In genomic region chr19:1590641-1591397, GRCh38 we compare ENCODE assay signal across 8 cellular contexts. TPM values are rescaled to one million over a fixed set of nuclear protein-coding genes. Genes with fewer than 3 reads are reported as not detected.
A peak's percentile ranks its signal among the peaks of the same experiment; 100 is the strongest.
DNase-seq lines count a peak whose midpoint lies in the region; ATAC-seq, FAIRE-seq and TF ChIP-seq lines count a peak whose summit lies in the region.

No MANE protein-coding gene starts in this region.

- peak overlapping the region; percentile 93 for H3K4me3 Mint-ChIP-seq in Caco-2 (ENCODE audit: unreplicated experiment)

- H3K9me3 Mint-ChIP-seq in Caco-2 (ENCODE audit: unreplicated experiment): no peaks in the 10 kb centered on the region

- H3K27me3 ChIP-seq in Caco-2 (replicated peaks; ENCODE audit: control insufficient read depth, insufficient read depth, low read length) (no peaks in the 10 kb centered on the region), esophagus squamous epithelium (no peaks in the 10 kb centered on the region)

- CTCF ChIA-PET in Caco-2 (lab: Charles Lee): interaction anchor here (0.9 to 1.7 kb wide), 3 partner anchors 24 to 119 kb away, joined by 3 to 14 read pairs (median 3); no protein-coding TSS in a partner anchor

- peaks cover 47% of the 10 kb centered on the region for H3K36me3 Mint-ChIP-seq in Caco-2 (ENCODE audit: insufficient read depth, unreplicated experiment)

- intact Hi-C loops in Caco-2 (cut with micrococcal nuclease; ENCODE audit: unreplicated experiment) (loop anchor here (2.0 kb wide), 1 partner anchor 44 kb away; no protein-coding TSS in a partner anchor), esophagus squamous epithelium (cut with DNase I) (no loop called here)

- H3K9me3 ChIP-seq in Caco-2 (no peaks in the 10 kb centered on the region), esophagus squamous epithelium (no peaks in the 10 kb centered on the region)

- H3K4me3 ChIP-seq in Caco-2 (ENCODE audit: low read depth, low read length) (peak overlapping the region; percentile 98), HFF-Myc (replicated peaks; ENCODE audit: low read depth, low read length) (peak overlapping the region; percentile 97), esophagus squamous epithelium (peak overlapping the region; percentile 90 to 97 (median 92)), retinal pigment epithelial cell (ENCODE audit: low read length) (peak overlapping the region; percentile 82)

- H3K36me3 ChIP-seq in Caco-2 (ENCODE audit: control insufficient read depth, insufficient read depth, low read length) (no peaks in the 10 kb centered on the region; the same call in 1 of the 2 replicates), esophagus squamous epithelium (peaks cover 0 to 11% (median 0%) of the 10 kb centered on the region in 3 donors)

- peak in 1 of 2 experiments; percentile 51 for TF ChIP-seq CTCF in Caco-2 (IDR thresholded peaks at IDR 0.05; ENCODE audit: insufficient read depth in 1 of 2, low read depth in 1 of 2, low read length in 1 of 2, severe bottlenecking in 1 of 2, unreplicated experiment in 1 of 2)
- peak; percentile 40 for TF ChIP-seq CTCF in HFF-Myc (IDR thresholded peaks at IDR 0.05; ENCODE audit: low read depth, low read length, missing control alignments)
- peak in 1 of 6 experiments; percentile 14 for TF ChIP-seq CTCF in esophagus squamous epithelium (IDR thresholded peaks at IDR 0.05)
- TF ChIP-seq CTCF in retinal pigment epithelial cell (conservative IDR thresholded peaks at IDR 0.05; ENCODE audit: low read depth, low read length): peak; percentile 59

- DNase-seq in Caco-2 (peak in 1 of 2 experiments; percentile 50), HFF-Myc (ENCODE audit: extremely low read depth, low read depth) (no peak), UCSD-AML1 (lab: John Stamatoyannopoulos, UW; ENCODE audit: unreplicated experiment) (peak; percentile 47), esophagus squamous epithelium (lab: John Stamatoyannopoulos, UW) (no peak), retinal pigment epithelial cell (ENCODE audit: low read depth) (no peak), NCI-H2029 treated with DMSO at 0.1 percent for 48 hours (lab: John Stamatoyannopoulos, UW) (no peak), HTR-8/SVneo (ENCODE audit: insufficient read length, low spot score) (no peak)

- ATAC-seq in GM21619 (IDR thresholded peaks at IDR 0.05; ENCODE audit: unreplicated experiment): no peak

- no TSS peak for BruUV-seq in Caco-2 (replicated peaks; lab: Mats Ljungman, UMichigan)

- peak overlapping the region; percentile 52 to 99 (median 96) for H3K27ac ChIP-seq in esophagus squamous epithelium

- POLR2A ChIA-PET in Caco-2 (lab: Charles Lee): interaction anchor here (0.5 to 0.7 kb wide), 2 partner anchors 14 to 45 kb away, joined by 4 to 8 read pairs; partner anchors contain the start of gene UQCR11

- 15 to 26% methylated on average over 7 to 9 of the region's 10 CpGs for WGBS in esophagus squamous epithelium, 2 donors

- peaks cover 9% of the 10 kb centered on the region for H3K4me1 ChIP-seq in Caco-2
- H3K4me1 ChIP-seq in esophagus squamous epithelium: peaks cover 25 to 70% (median 29%) of the 10 kb centered on the region in 3 donors

- peaks cover 6% of the 10 kb centered on the region for H3K4me1 Mint-ChIP-seq in Caco-2 (ENCODE audit: low read depth, unreplicated experiment)

- no peak for FAIRE-seq in HTR-8/SVneo (lab: Jason Lieb, UNC)

- peak overlapping the region; percentile 93 for H3K27ac Mint-ChIP-seq in Caco-2 (ENCODE audit: unreplicated experiment)

- H3K27me3 Mint-ChIP-seq in Caco-2 (ENCODE audit: insufficient read depth, unreplicated experiment): no peaks in the 10 kb centered on the region

- no peak for TF ChIP-seq POLR2A in esophagus squamous epithelium (IDR thresholded peaks at IDR 0.05)

RNA-seq across cellular contexts. Expression of gene MBD3, which starts 1.8 kb away (rescaled TPM):
- total RNA-seq in Caco-2 (2022) (89.3 and 95.3 TPM in 2 replicates), esophagus squamous epithelium (10 to 100 TPM; 74.8 to 87.9 (median 84.3) TPM)

RNA-seq across cellular contexts. Expression of gene UQCR11, which starts 14.4 kb away (rescaled TPM):
- total RNA-seq in Caco-2 (2022) (222 and 238 TPM in 2 replicates), esophagus squamous epithelium (10 to 100 TPM; 47.1 to 74.4 (median 59.1) TPM)

RNA-seq across cellular contexts. Expression of gene MEX3D, which starts 22.7 kb away (rescaled TPM):
- 50.6 and 52.1 TPM in 2 replicates for total RNA-seq in Caco-2 (2022)
- 10 to 100 TPM; 21.4 to 26.6 (median 23.0) TPM for total RNA-seq in esophagus squamous epithelium
